ENCODE assay signal across 8 cellular contexts in genomic region chr6:155174576-155175174, GRCh38.
DNase-seq lines count a peak whose midpoint lies in the region; ATAC-seq, FAIRE-seq and TF ChIP-seq lines count a peak whose summit lies in the region.

No MANE protein-coding gene starts in this region.

- H3K27ac ChIP-seq in GM23248 (no peak overlapping the region), upper lobe of right lung (no peak overlapping the region)

- no peak overlapping the region for H3K4me3 Mint-ChIP-seq in naive thymus-derived CD8-positive, alpha-beta T cell

- peak; percentile 84 for TF ChIP-seq RAD21 in Ishikawa (IDR thresholded peaks at IDR 0.05; ENCODE audit: low read depth)

- ATAC-seq in esophagus mucosa (peak; percentile 85), upper lobe of right lung (peak; percentile 91)
- peak; percentile 65 to 77 for ATAC-seq in naive thymus-derived CD8-positive, alpha-beta T cell

- DNase-seq in GM23248 (peak; percentile 90), NOMO-1 treated with dmso at 0.1 percent for 144 hours (lab: John Stamatoyannopoulos, UW; ENCODE audit: unreplicated experiment) (peak; percentile 58), activated T-cell treated with anti-CD3 and anti-CD28 coated beads for 1 hour (ENCODE audit: low read depth) (peak; percentile 25), upper lobe of right lung (no peak)
- peak in 7 of 10 donors; percentile 18 to 57 (median 32) for DNase-seq in naive thymus-derived CD8-positive, alpha-beta T cell

- 31 to 32% methylated on average over 11 of the region's 11 CpGs for WGBS in GM23248 (ENCODE audit: low coverage in 1 of 2, low lambda C conversion rate in 2 of 2, missing lambda C conversion rate in 2 of 2), 2 experiments

- H3K9ac ChIP-seq in GM23248, result no peak overlapping the region

- no peaks in the 10 kb centered on the region for H3K9me2 ChIP-seq in GM23248 (ENCODE audit: insufficient read depth)

- H3K27me3 Mint-ChIP-seq in naive thymus-derived CD8-positive, alpha-beta T cell, result no peaks in the 10 kb centered on the region

- no peaks in the 10 kb centered on the region for H3K9me3 Mint-ChIP-seq in naive thymus-derived CD8-positive, alpha-beta T cell

- in situ Hi-C loops in GM23248 (cut with MboI), result loop anchor here (5.0 kb wide), 2 partner anchors 73 to 247 kb away; no protein-coding TSS in a partner anchor

- peaks cover 0 to 16% (median 7%) of the 10 kb centered on the region in 4 donors for H3K4me1 Mint-ChIP-seq in naive thymus-derived CD8-positive, alpha-beta T cell

- H4K20me1 ChIP-seq in GM23248 (ENCODE audit: insufficient read depth), result no peaks in the 10 kb centered on the region

- H3K4me2 ChIP-seq in GM23248 (ENCODE audit: unreplicated experiment), result no peak overlapping the region

- H3K9me3 ChIP-seq in GM23248 (ENCODE audit: low read depth), result no peaks in the 10 kb centered on the region
- H3K9me3 ChIP-seq in upper lobe of right lung, result no peaks in the 10 kb centered on the region

- peak overlapping the region in 2 of 10 donors; percentile 22 to 47 for H3K27ac Mint-ChIP-seq in naive thymus-derived CD8-positive, alpha-beta T cell

- peak; percentile 68 for FAIRE-seq in G401.6 (lab: Jason Lieb, UNC)

- H3K36me3 Mint-ChIP-seq in naive thymus-derived CD8-positive, alpha-beta T cell, result no peaks in the 10 kb centered on the region

- intact Hi-C loops in upper lobe of right lung (cut with DNase I), result loop anchor here (10.0 kb wide), 1 partner anchor 240 kb away; no protein-coding TSS in a partner anchor

- H3K27me3 ChIP-seq in GM23248 (replicated peaks; ENCODE audit: insufficient read depth) (no peaks in the 10 kb centered on the region), upper lobe of right lung (no peaks in the 10 kb centered on the region)

- POLR2A ChIA-PET in naive thymus-derived CD8-positive, alpha-beta T cell (lab: Charles Lee), result no interaction called here

- no peaks in the 10 kb centered on the region for H3K79me2 ChIP-seq in GM23248 (ENCODE audit: insufficient read depth)

- TF ChIP-seq CTCF in upper lobe of right lung (IDR thresholded peaks at IDR 0.05), result peak; percentile 59

- H3K4me1 ChIP-seq in GM23248 (ENCODE audit: insufficient read depth) (peaks cover 19% of the 10 kb centered on the region), upper lobe of right lung (peaks cover 15% of the 10 kb centered on the region)

- H2AFZ ChIP-seq in GM23248, result no peak overlapping the region

- no peaks in the 10 kb centered on the region for H3K36me3 ChIP-seq in GM23248 (ENCODE audit: low read depth)
- H3K36me3 ChIP-seq in upper lobe of right lung, result no peaks in the 10 kb centered on the region

- H3F3A ChIP-seq in GM23248 (ENCODE audit: insufficient read depth), result peaks cover 16% of the 10 kb centered on the region

- no peak for TF ChIP-seq EP300 in Ishikawa (IDR thresholded peaks at IDR 0.05; ENCODE audit: borderline replicate concordance)

- H3K4me3 ChIP-seq in GM23248 (no peak overlapping the region), upper lobe of right lung (no peak overlapping the region)

TF ChIP-seq in Ishikawa, 13 proteins besides CTCF, POLR2A, EP300 and RAD21:
- TF ChIP-seq NFIC (IDR thresholded peaks at IDR 0.05) (peak; percentile 14; the same call in 1 of the 2 replicates), YY1 (IDR thresholded peaks at IDR 0.05; ENCODE audit: low read depth) (no peak)
